In genomic region chr15:85592148-85592547, GRCh38 we compare ENCODE assay signal across 9 cellular contexts.
DNase-seq lines count a peak whose midpoint lies in the region; ATAC-seq, FAIRE-seq and TF ChIP-seq lines count a peak whose summit lies in the region.
"Had no signal": no experiment of that assay in that cellular context is flagged by ENCODE, and none has a peak within 500 bp of the region (broad histone marks: within the 10 kb centered on the region; RNA-seq: fewer than 3 reads in every experiment).

No MANE protein-coding gene starts in this region.

- ATAC-seq in Right ventricle myocardium superior (ENCODE audit: poor library complexity) (peak; percentile 42), GM18868 (IDR thresholded peaks at IDR 0.05; ENCODE audit: unreplicated experiment) (no peak)

- DNase-seq in H54 (ENCODE audit: insufficient read length, low spot score) (no peak), SW 1271 (lab: John Stamatoyannopoulos, UW) (peak; percentile 54 to 76), Right ventricle myocardium superior (no peak), skeletal muscle cell (ENCODE audit: low read depth) (peak; percentile 53), NCI-H1092 (lab: John Stamatoyannopoulos, UW) (no peak)
- DNase-seq in activated T-cell treated with anti-CD3 and anti-CD28 coated beads, Interleukin-2, amount 50 U/mL, for 1 hour, result no peak
- no peak for DNase-seq in activated CD4-positive, alpha-beta T cell treated with anti-CD3 and anti-CD28 coated beads, Interleukin-2, amount 50 U/mL, for 48 hours
- DNase-seq: naive B cell had no signal

- peak; percentile 76 for FAIRE-seq in H54 (lab: Jason Lieb, UNC)

- intact Hi-C loops in Right ventricle myocardium superior (cut with DNase I), result no loop called here

- H3K4me3 ChIP-seq in skeletal muscle cell (ENCODE audit: low read depth, low read length), result no peak overlapping the region

- no peak for TF ChIP-seq POLR2A in H54 (IDR thresholded peaks at IDR 0.05; ENCODE audit: low read depth, low read length)

Comparison
In these comparisons a context has a peak if more than half of its experiments do, and no peak if none do; other contexts are left out.
1. DNase-seq: peak in SW 1271 (2 of 2) and skeletal muscle cell (single experiment); none in H54 (single experiment), Right ventricle myocardium superior (single experiment), NCI-H1092 (single experiment), activated T-cell treated with anti-CD3 and anti-CD28 coated beads, Interleukin-2, amount 50 U/mL, for 1 hour (single experiment) and activated CD4-positive, alpha-beta T cell treated with anti-CD3 and anti-CD28 coated beads, Interleukin-2, amount 50 U/mL, for 48 hours (0 of 2).